Comparison of ENCODE assay signal across 13 cellular contexts in genomic region chr12:59077153-59077930, GRCh38.
DNase-seq lines count a peak whose midpoint lies in the region; ATAC-seq and TF ChIP-seq lines count a peak whose summit lies in the region.
"Had no signal": no experiment of that assay in that cellular context is flagged by ENCODE, and none has a peak within 500 bp of the region (broad histone marks: within the 10 kb centered on the region; RNA-seq: fewer than 3 reads in every experiment).

No MANE protein-coding gene starts in this region.

- no peak overlapping the region for H3K56ac ChIP-seq in mesendoderm (ENCODE audit: low read length)

- H3K4me1 ChIP-seq in mesendoderm (ENCODE audit: control insufficient read depth, low read depth, low read length) (peaks cover 2% of the 10 kb centered on the region), transverse colon (peaks cover 0 to 47% (median 18%) of the 10 kb centered on the region in 4 donors)

- H3K36me3 ChIP-seq in mesendoderm (ENCODE audit: control insufficient read depth, insufficient read depth, low read length) (no peaks in the 10 kb centered on the region), transverse colon (no peaks in the 10 kb centered on the region)

- H4K5ac ChIP-seq in mesendoderm (ENCODE audit: low read length), result no peak overlapping the region

- no peaks in the 10 kb centered on the region for H3K27me3 ChIP-seq in mesendoderm (ENCODE audit: insufficient read depth, low read length, poor library complexity)
- H3K27me3 ChIP-seq in transverse colon, result no peaks in the 10 kb centered on the region

- H3K9ac ChIP-seq in mesendoderm (ENCODE audit: low read length), result no peak overlapping the region

- WGBS in mesendoderm (ENCODE audit: extremely low coverage, insufficient coverage, low lambda C conversion rate), result no CpG with 5 or more reads among the region's 5 CpGs
- WGBS in transverse colon (ENCODE audit: low coverage in 1 of 2), 2 donors, result 18 to 23% methylated on average over 4 to 5 of the region's 5 CpGs

- H3K4me2 ChIP-seq in mesendoderm (ENCODE audit: low read length), result no peak overlapping the region

- no peak overlapping the region for H3K4me3 ChIP-seq in mesendoderm (ENCODE audit: low read length)
- H3K4me3 ChIP-seq in transverse colon, result no peak overlapping the region

- no peak for ATAC-seq in HG02973 (IDR thresholded peaks at IDR 0.05; ENCODE audit: unreplicated experiment)
- no peak for ATAC-seq in HG03039 (IDR thresholded peaks at IDR 0.05; ENCODE audit: unreplicated experiment)
- ATAC-seq: left lobe of liver, WTC11 had no signal

- no peak overlapping the region for H3K4ac ChIP-seq in mesendoderm (ENCODE audit: low read depth, low read length)

- no peak overlapping the region for H2BK120ac ChIP-seq in mesendoderm (ENCODE audit: low read depth, low read length)

- no peak overlapping the region for H3K23ac ChIP-seq in mesendoderm (ENCODE audit: low read length)

- H3K79me2 ChIP-seq in mesendoderm (ENCODE audit: control insufficient read depth, insufficient read depth, low read length), result no peaks in the 10 kb centered on the region

- in situ Hi-C loops in transverse colon (cut with MboI; ENCODE audit: low pct_ligation_motif_present in 1 of 4, low pct_unique_long_range_greater_than_20kb in 1 of 4, low sequenced_read_pairs in 3 of 4), result loop anchor here in 3 of 4 donors (25.0 kb wide), 4 partner anchors 165 to 740 kb away; partner anchors contain the start of gene LRIG3 (in 1 of the 3)

- TF ChIP-seq CTCF in transverse colon (IDR thresholded peaks at IDR 0.05), result no peak

- H2BK5ac ChIP-seq in mesendoderm (ENCODE audit: low read length), result no peak overlapping the region

- H4K8ac ChIP-seq in mesendoderm (ENCODE audit: low read depth, low read length), result no peak overlapping the region

- H2AK5ac ChIP-seq in mesendoderm (ENCODE audit: low read length), result no peak overlapping the region

- TF ChIP-seq EP300 in transverse colon (IDR thresholded peaks at IDR 0.05; ENCODE audit: low read depth), result no peak

- DNase-seq in DMS53 (lab: John Stamatoyannopoulos, UW) (peak; percentile 50), DMS53 treated with DMSO at 0.1 percent for 48 hours (lab: John Stamatoyannopoulos, UW; ENCODE audit: unreplicated experiment) (no peak), dermis blood vessel endothelial cell (peak; percentile 73), mesendoderm (peak; percentile 16), transverse colon (peak; percentile 48), H4 (ENCODE audit: low spot score) (no peak)
- DNase-seq: COR-L47; NCI-H1436 treated with DMSO at 0.1 percent for 48 hours; stimulated activated CD4-positive, alpha-beta T cell treated with anti-CD3 and anti-CD28 coated beads, Interleukin-12 subunit alpha, Interleukin-12 subunit beta, amount 100 ng/mL, for 4 hours had no signal

- intact Hi-C loops in transverse colon (cut with DNase I; ENCODE audit: low total_unique reads), result no loop called here

- peak overlapping the region; percentile 90 for H3K18ac ChIP-seq in mesendoderm (ENCODE audit: low read length)

- no peak overlapping the region for H3K27ac ChIP-seq in mesendoderm (ENCODE audit: low read depth, low read length)
- H3K27ac ChIP-seq in transverse colon, result peak overlapping the region; percentile 44 to 69 (median 56)

- H2BK15ac ChIP-seq in mesendoderm (replicated peaks; ENCODE audit: low read depth), result peak overlapping the region; percentile 36

- TF ChIP-seq POLR2A in transverse colon (IDR thresholded peaks at IDR 0.05), result no peak

- H3K9me3 ChIP-seq in transverse colon, result no peaks in the 10 kb centered on the region

- no peaks in the 10 kb centered on the region for H3K79me1 ChIP-seq in mesendoderm (ENCODE audit: low read length)

Comparison
In these comparisons a context has a peak if more than half of its experiments do, and no peak if none do; other contexts are left out.
1. DNase-seq: peak in DMS53 (single experiment), dermis blood vessel endothelial cell (single experiment), mesendoderm (single experiment) and transverse colon (single experiment); none in DMS53 treated with DMSO at 0.1 percent for 48 hours (single experiment) and H4 (single experiment).